Comparison of ENCODE assay signal across 21 cellular contexts in genomic region chr2:27093430-27094352, GRCh38. TPM values are rescaled to one million over a fixed set of nuclear protein-coding genes. Genes with fewer than 3 reads are reported as not detected.
DNase-seq lines count a peak whose midpoint lies in the region; ATAC-seq and TF ChIP-seq lines count a peak whose summit lies in the region.
"Had no signal": no experiment of that assay in that cellular context is flagged by ENCODE, and none has a peak within 500 bp of the region (broad histone marks: within the 10 kb centered on the region; RNA-seq: fewer than 3 reads in every experiment).

No MANE protein-coding gene starts in this region.

- H3K79me2 ChIP-seq in neural progenitor cell (ENCODE audit: low read depth): no peaks in the 10 kb centered on the region

- H3K4me3 ChIP-seq in left ventricle myocardium inferior: no peak overlapping the region
- H3K4me3 ChIP-seq in neural progenitor cell: no peak overlapping the region
- H3K4me3 ChIP-seq: dorsolateral prefrontal cortex, psoas muscle, tibial artery had no signal

- no peaks in the 10 kb centered on the region for H4K20me1 ChIP-seq in neural progenitor cell (ENCODE audit: low read depth)

- H3K4me1 ChIP-seq in left ventricle myocardium inferior (peaks cover 12% of the 10 kb centered on the region), neural progenitor cell (no peaks in the 10 kb centered on the region)

- TF ChIP-seq CTCF in left ventricle myocardium inferior (IDR thresholded peaks at IDR 0.05; ENCODE audit: borderline replicate concordance) (no peak), neural progenitor cell (IDR thresholded peaks at IDR 0.05) (no peak)

- no peak overlapping the region for H2AFZ ChIP-seq in neural progenitor cell (replicated peaks)

- no peaks in the 10 kb centered on the region for H3K36me3 ChIP-seq in left ventricle myocardium inferior
- H3K36me3 ChIP-seq in neural progenitor cell: no peaks in the 10 kb centered on the region

- no peak overlapping the region for H3K4me2 ChIP-seq in neural progenitor cell

- no peaks in the 10 kb centered on the region for H3K9me3 Mint-ChIP-seq in neural progenitor cell
- H3K9me3 Mint-ChIP-seq: activated CD8-positive, alpha-beta T cell treated with anti-CD3 and anti-CD28 coated beads for 36 hours; memory B cell had no signal

- H3K27ac ChIP-seq in left ventricle myocardium inferior (replicated peaks) (no peak overlapping the region), neural progenitor cell (no peak overlapping the region)
- H3K27ac ChIP-seq: dorsolateral prefrontal cortex, psoas muscle, tibial artery had no signal

- H3K9me3 ChIP-seq in left ventricle myocardium inferior (replicated peaks) (no peaks in the 10 kb centered on the region), neural progenitor cell (ENCODE audit: low read depth) (no peaks in the 10 kb centered on the region)
- H3K9me3 ChIP-seq: psoas muscle, tibial artery had no signal

- ATAC-seq in Right ventricle myocardium inferior: no peak
- no peak for ATAC-seq in GM21737 (IDR thresholded peaks at IDR 0.05; ENCODE audit: unreplicated experiment)
- ATAC-seq: activated CD4-positive, alpha-beta T cell treated with anti-CD3 and anti-CD28 coated beads for 36 hours; activated CD8-positive, alpha-beta T cell treated with anti-CD3 and anti-CD28 coated beads for 36 hours; Panc1; psoas muscle had no signal

- H3K27ac Mint-ChIP-seq in neural progenitor cell: peak overlapping the region; percentile 72
- H3K27ac Mint-ChIP-seq: activated CD4-positive, alpha-beta T cell treated with anti-CD3 and anti-CD28 coated beads for 36 hours; activated CD8-positive, alpha-beta T cell treated with anti-CD3 and anti-CD28 coated beads for 36 hours; activated naive CD8-positive, alpha-beta T cell; memory B cell had no signal

- H3K27me3 ChIP-seq in left ventricle myocardium inferior (ENCODE audit: low read depth) (no peaks in the 10 kb centered on the region), neural progenitor cell (no peaks in the 10 kb centered on the region)
- H3K27me3 ChIP-seq: dorsolateral prefrontal cortex, tibial artery had no signal

- peaks cover 10% of the 10 kb centered on the region for H3K4me1 Mint-ChIP-seq in neural progenitor cell

- DNase-seq in Right ventricle myocardium inferior (ENCODE audit: missing footprints) (peak; percentile 70), left ventricle myocardium inferior (no peak), kidney tubule cell (ENCODE audit: low spot score) (peak; percentile 23), neural progenitor cell (ENCODE audit: low spot score) (no peak), NCI-H526 (lab: John Stamatoyannopoulos, UW) (no peak), LoVo (ENCODE audit: low spot score) (no peak), NCI-H128 (lab: John Stamatoyannopoulos, UW; ENCODE audit: unreplicated experiment) (no peak)
- DNase-seq: activated CD4-positive, alpha-beta T cell treated with anti-CD3 and anti-CD28 coated beads for 36 hours; activated CD8-positive, alpha-beta T cell treated with anti-CD3 and anti-CD28 coated beads for 36 hours; dorsolateral prefrontal cortex; GOT3; NCI-H1436; NCI-H226; SIG-M5; stimulated activated CD4-positive, alpha-beta T cell treated with anti-CD3 and anti-CD28 coated beads, Interleukin-4, amount 100 ng/mL, for 24 hours; tibial artery had no signal

- no peaks in the 10 kb centered on the region for H3F3A ChIP-seq in neural progenitor cell (ENCODE audit: low read depth)

- intact Hi-C loops in Right ventricle myocardium inferior (cut with DNase I) (no loop called here), left ventricle myocardium inferior (cut with micrococcal nuclease) (loop anchor here (10.0 kb wide), 2 partner anchors 121 to 201 kb away; partner anchors contain the start of genes ATRAID, CAD and SLC5A6)

- H3K9ac ChIP-seq in neural progenitor cell: no peak overlapping the region

- peaks cover 9% of the 10 kb centered on the region for H3K27me3 Mint-ChIP-seq in neural progenitor cell (ENCODE audit: insufficient read depth, low read depth)
- H3K27me3 Mint-ChIP-seq: activated CD4-positive, alpha-beta T cell treated with anti-CD3 and anti-CD28 coated beads for 36 hours; activated CD8-positive, alpha-beta T cell treated with anti-CD3 and anti-CD28 coated beads for 36 hours; activated naive CD8-positive, alpha-beta T cell; memory B cell had no signal

- peak overlapping the region; percentile 53 for H3K4me3 Mint-ChIP-seq in neural progenitor cell
- H3K4me3 Mint-ChIP-seq: activated CD4-positive, alpha-beta T cell treated with anti-CD3 and anti-CD28 coated beads for 36 hours; activated CD8-positive, alpha-beta T cell treated with anti-CD3 and anti-CD28 coated beads for 36 hours; activated naive CD8-positive, alpha-beta T cell; memory B cell had no signal

- no peaks in the 10 kb centered on the region for H3K36me3 Mint-ChIP-seq in neural progenitor cell
- H3K36me3 Mint-ChIP-seq: activated naive CD8-positive, alpha-beta T cell; memory B cell had no signal

RNA-seq across cellular contexts. Expression of gene KHK, which starts 7.1 kb away (rescaled TPM):
- total RNA-seq in Right ventricle myocardium inferior (4.5 TPM), left ventricle myocardium inferior (2.9 TPM), neural progenitor cell (ENCODE audit: low replicate concordance) (3.3 and 5.0 TPM in 2 replicates)

RNA-seq across cellular contexts. Expression of gene EMILIN1, which starts 15.3 kb away (rescaled TPM):
- total RNA-seq in Right ventricle myocardium inferior (25.8 TPM), left ventricle myocardium inferior (18.4 TPM), neural progenitor cell (ENCODE audit: low replicate concordance) (0.15 and 5.1 TPM in 2 replicates)

RNA-seq across cellular contexts. Expression of gene OST4, which starts 22.2 kb away (rescaled TPM):
- 411 TPM for total RNA-seq in Right ventricle myocardium inferior
- total RNA-seq in left ventricle myocardium inferior: 354 TPM
- total RNA-seq in neural progenitor cell (ENCODE audit: low replicate concordance): 84.6 and 256 TPM in 2 replicates

RNA-seq across cellular contexts. Expression of gene CGREF1, which starts 25.2 kb away (rescaled TPM):
- 0.84 TPM for total RNA-seq in Right ventricle myocardium inferior
- 0.80 TPM for total RNA-seq in left ventricle myocardium inferior
- 2.1 and 3.0 TPM in 2 replicates for total RNA-seq in neural progenitor cell (ENCODE audit: low replicate concordance)

RNA-seq across cellular contexts. Expression of gene ABHD1, which starts 29.9 kb away (rescaled TPM):
- total RNA-seq in Right ventricle myocardium inferior (2.4 TPM), left ventricle myocardium inferior (3.5 TPM), neural progenitor cell (ENCODE audit: low replicate concordance) (0.65 and 1.1 TPM in 2 replicates)

Comparison
In these comparisons a context has a peak if more than half of its experiments do, and no peak if none do; other contexts are left out.
1. DNase-seq: peak in Right ventricle myocardium inferior (single experiment) and kidney tubule cell (single experiment); none in left ventricle myocardium inferior (single experiment), neural progenitor cell (single experiment), NCI-H526 (0 of 2), LoVo (single experiment) and NCI-H128 (single experiment).